In the genomic region with DNA sequence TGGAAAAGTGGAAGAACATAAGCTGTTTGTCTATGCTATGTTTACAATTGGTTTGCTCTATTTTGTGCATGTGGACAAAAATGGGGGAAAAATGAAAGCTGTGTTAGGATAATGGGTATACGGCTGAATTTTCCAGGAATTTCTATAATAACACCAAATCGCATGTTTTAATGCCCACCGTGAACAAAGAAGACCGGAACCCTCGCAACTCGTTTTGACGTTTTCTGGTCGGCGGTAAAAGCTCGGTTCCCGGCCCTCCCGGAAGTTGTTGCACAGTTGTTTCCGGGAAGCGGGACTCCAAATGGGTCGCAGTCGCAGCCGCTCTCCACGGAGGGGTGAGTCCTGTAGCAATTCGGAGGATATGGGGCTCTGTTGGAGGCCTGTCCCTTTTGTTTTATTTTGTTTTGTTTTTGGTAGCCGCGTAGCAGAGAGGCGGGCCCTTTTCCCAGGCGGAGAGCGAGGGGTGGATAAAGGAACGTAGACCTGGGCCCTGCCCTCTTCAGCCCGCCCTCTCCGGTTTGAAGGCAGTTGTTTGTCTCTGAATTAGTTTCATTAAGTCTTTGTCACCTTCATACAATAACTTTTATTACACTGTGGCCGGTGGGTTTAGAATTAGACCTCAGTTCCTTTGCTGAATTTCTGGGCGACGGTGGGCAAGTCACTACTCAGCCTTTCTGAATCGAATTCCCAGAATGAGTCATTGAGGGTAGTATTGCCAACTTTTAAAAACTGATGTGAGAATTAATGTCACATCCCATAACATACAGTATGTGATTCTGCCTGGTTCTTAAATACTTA, we compare ENCODE assay signal across 8 cellular contexts. TPM values are rescaled to one million over a fixed set of nuclear protein-coding genes. Genes with fewer than 3 reads are reported as not detected.
A peak's percentile ranks its signal among the peaks of the same experiment; 100 is the strongest.
DNase-seq lines count a peak whose midpoint lies in the region; ATAC-seq and TF ChIP-seq lines count a peak whose summit lies in the region.

A gene with protein sequence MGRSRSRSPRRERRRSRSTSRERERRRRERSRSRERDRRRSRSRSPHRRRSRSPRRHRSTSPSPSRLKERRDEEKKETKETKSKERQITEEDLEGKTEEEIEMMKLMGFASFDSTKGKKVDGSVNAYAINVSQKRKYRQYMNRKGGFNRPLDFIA (plus strand): TSS at position 273 of the 798 bp plus-strand sequence. CDS start 29 bp downstream, at position 302.

- WGBS in esophagus squamous epithelium, 2 donors, result 0% methylated on average over 17 to 23 of the region's 31 CpGs

- H3K9me3 ChIP-seq in BLaER1 treated with 17β-estradiol and CSF1 and Interleukin-3, amounts not matched to agents 10 nM and 100 nM (replicated peaks in 1 of 11), result peaks cover 0 to 9% (median 6%) of the 10 kb centered on the region in 11 experiments; a peak in 8 of 22 replicates
- H3K9me3 ChIP-seq in esophagus squamous epithelium, result no peaks in the 10 kb centered on the region
- no peaks in the 10 kb centered on the region for H3K9me3 ChIP-seq in muscle layer of duodenum (ENCODE audit: control insufficient read depth in 1 of 2, low read length in 2 of 2)

- in situ Hi-C loops in KBM-7 (cut with MboI; ENCODE audit: low pct_unique_long_range_greater_than_20kb, low sequenced_read_pairs), result no loop called here

- DNase-seq in KBM-7 (peak; percentile 85), RPMI8226 (peak; percentile 88), activated T-helper 1 cell treated with Interleukin-2 at 50 U/mL for 16 hours (ENCODE audit: low read depth) (peak; percentile 72), esophagus squamous epithelium (lab: John Stamatoyannopoulos, UW) (no peak)
- peak; percentile 72 to 73 for DNase-seq in stimulated activated CD8-positive, alpha-beta memory T cell treated with anti-CD3 and anti-CD28 coated beads, Interleukin-7, amount 100 ng/mL, for 4 hours (ENCODE audit: low read depth in 2 of 2)

- intact Hi-C loops in esophagus squamous epithelium (cut with DNase I), result no loop called here

- ATAC-seq in GM19397 (IDR thresholded peaks at IDR 0.05; ENCODE audit: unreplicated experiment), result peak; percentile 79

- H3K27me3 ChIP-seq in BLaER1 treated with 17β-estradiol and CSF1 and Interleukin-3, amounts not matched to agents 10 nM and 100 nM, result no peaks in the 10 kb centered on the region
- no peaks in the 10 kb centered on the region for H3K27me3 ChIP-seq in esophagus squamous epithelium
- H3K27me3 ChIP-seq in muscle layer of duodenum (ENCODE audit: low read depth, low read length), result no peaks in the 10 kb centered on the region

- H3K9ac ChIP-seq in BLaER1 treated with 17β-estradiol and CSF1 and Interleukin-3, amounts not matched to agents 10 nM and 100 nM, result peak within 1 kb of the TSS; percentile 81 to 95 (median 92)

- peaks cover 12 to 34% (median 16%) of the 10 kb centered on the region in 10 experiments for H3K4me1 ChIP-seq in BLaER1 treated with 17β-estradiol and CSF1 and Interleukin-3, amounts not matched to agents 10 nM and 100 nM
- H3K4me1 ChIP-seq in esophagus squamous epithelium, result peaks cover 9 to 32% (median 10%) of the 10 kb centered on the region in 3 donors
- peaks cover 0 to 13% of the 10 kb centered on the region in 2 donors for H3K4me1 ChIP-seq in muscle layer of duodenum (ENCODE audit: control insufficient read depth in 1 of 2, insufficient read depth in 2 of 2, low read length in 2 of 2)

- H3K27ac ChIP-seq in BLaER1 treated with 17β-estradiol and CSF1 and Interleukin-3, amounts not matched to agents 10 nM and 100 nM, result peak within 1 kb of the TSS; percentile 75 to 91 (median 88)
- H3K27ac ChIP-seq in esophagus squamous epithelium (peak within 1 kb of the TSS; percentile 85 to 94 (median 91)), muscle layer of duodenum (ENCODE audit: low read length) (peak within 1 kb of the TSS; percentile 92)

- H3K36me3 ChIP-seq in BLaER1 treated with 17β-estradiol and CSF1 and Interleukin-3, amounts not matched to agents 10 nM and 100 nM, result peaks cover 31 to 38% (median 35%) of the 10 kb centered on the region in 11 experiments
- H3K36me3 ChIP-seq in esophagus squamous epithelium (peaks cover 0 to 36% (median 20%) of the 10 kb centered on the region in 3 donors), muscle layer of duodenum (ENCODE audit: control insufficient read depth in 1 of 2, insufficient read depth in 2 of 2, low read length in 2 of 2) (peaks cover 16 to 23% of the 10 kb centered on the region in 2 donors)

- peaks cover 0 to 14% (median 0%) of the 10 kb centered on the region in 11 experiments; a peak in 2 of 22 replicates for H4K20me1 ChIP-seq in BLaER1 treated with 17β-estradiol and CSF1 and Interleukin-3, amounts not matched to agents 10 nM and 100 nM

- peak in 1 of 4 donors; percentile 52 for TF ChIP-seq POLR2A in esophagus squamous epithelium (IDR thresholded peaks at IDR 0.05)

- peak within 1 kb of the TSS; percentile 75 to 91 (median 80) for H3K4me3 ChIP-seq in BLaER1 treated with 17β-estradiol and CSF1 and Interleukin-3, amounts not matched to agents 10 nM and 100 nM
- H3K4me3 ChIP-seq in esophagus squamous epithelium, result peak within 1 kb of the TSS; percentile 59 to 88 (median 78)
- peak within 1 kb of the TSS; percentile 93 to 96 for H3K4me3 ChIP-seq in muscle layer of duodenum (ENCODE audit: low read depth in 1 of 2, low read length in 2 of 2)

- peak within 1 kb of the TSS; percentile 81 to 96 (median 90) for H3K4me2 ChIP-seq in BLaER1 treated with 17β-estradiol and CSF1 and Interleukin-3, amounts not matched to agents 10 nM and 100 nM

- TF ChIP-seq CTCF in esophagus squamous epithelium (IDR thresholded peaks at IDR 0.05), result no peak

RNA-seq across cellular contexts. Expression of the gene that starts here (rescaled TPM):
- 10 to 100 TPM; 30.6 to 46.9 (median 37.5) TPM for total RNA-seq in esophagus squamous epithelium
